ENCODE assay signal across 27 cellular contexts in genomic region chr3:128301186-128302023, GRCh38.
A peak's percentile ranks its signal among the peaks of the same experiment; 100 is the strongest.
DNase-seq lines count a peak whose midpoint lies in the region; ATAC-seq and TF ChIP-seq lines count a peak whose summit lies in the region.
"Had no signal": no experiment of that assay in that cellular context is flagged by ENCODE, and none has a peak within 500 bp of the region (broad histone marks: within the 10 kb centered on the region; RNA-seq: fewer than 3 reads in every experiment).

No MANE protein-coding gene starts in this region.

- DNase-seq in activated CD8-positive, alpha-beta T cell treated with anti-CD3 and anti-CD28 coated beads, Interleukin-2, amount 10 ng/mL, durations not matched to agents 7 days and 5 days: peak; percentile 14
- DNase-seq in activated CD8-positive, alpha-beta T cell treated with anti-CD3 and anti-CD28 coated beads for 36 hours: no peak
- DNase-seq in coronary artery (ENCODE audit: low spot score) (peak; percentile 47), DMS153 treated with DMSO at 0.1 percent for 48 hours (lab: John Stamatoyannopoulos, UW; ENCODE audit: unreplicated experiment) (no peak), GM23338 (ENCODE audit: low spot score) (no peak), cerebellar cortex (ENCODE audit: low spot score) (no peak)
- peak; percentile 16 for DNase-seq in stimulated activated CD8-positive, alpha-beta memory T cell treated with anti-CD3 and anti-CD28 coated beads, Interleukin-4, amount 100 ng/mL, for 48 hours
- DNase-seq: amygdala; DMS53; foreskin keratinocyte; NCI-H146; NCI-H510A; stimulated activated CD4-positive, alpha-beta T cell treated with anti-CD3 and anti-CD28 coated beads, Interleukin-12 subunit alpha, Interleukin-12 subunit beta, amount 100 ng/mL, for 4 hours; stimulated activated CD4-positive, alpha-beta T cell treated with anti-CD3 and anti-CD28 coated beads, Interleukin-4, amount 100 ng/mL, for 4 hours; stimulated activated naive CD4-positive, alpha-beta T cell; T-helper 2 cell had no signal

- TF ChIP-seq CTCF in activated CD8-positive, alpha-beta T cell treated with anti-CD3 and anti-CD28 coated beads for 36 hours (IDR thresholded peaks at IDR 0.05): no peak
- TF ChIP-seq CTCF in HEK293 (tag by site-specific recombination; IDR thresholded peaks at IDR 0.05): no peak
- TF ChIP-seq CTCF in coronary artery (IDR thresholded peaks at IDR 0.05): no peak
- TF ChIP-seq CTCF in GM23338 (conservative IDR thresholded peaks at IDR 0.05; ENCODE audit: low read depth in 2 of 2): no peak

- H3K4me1 Mint-ChIP-seq in activated CD8-positive, alpha-beta T cell treated with anti-CD3 and anti-CD28 coated beads, Interleukin-2, amount 10 ng/mL, durations not matched to agents 7 days and 5 days (ENCODE audit: low read depth): peaks cover 2% of the 10 kb centered on the region
- H3K4me1 Mint-ChIP-seq in activated CD8-positive, alpha-beta T cell treated with anti-CD3 and anti-CD28 coated beads for 36 hours (ENCODE audit: low read depth): peaks cover 12% of the 10 kb centered on the region
- peaks cover 14% of the 10 kb centered on the region for H3K4me1 Mint-ChIP-seq in GM23338
- H3K4me1 Mint-ChIP-seq: B cell, neural crest cell had no signal

- no peaks in the 10 kb centered on the region for H3K27me3 Mint-ChIP-seq in activated CD8-positive, alpha-beta T cell treated with anti-CD3 and anti-CD28 coated beads, Interleukin-2, amount 10 ng/mL, durations not matched to agents 7 days and 5 days (ENCODE audit: low read depth)
- no peaks in the 10 kb centered on the region for H3K27me3 Mint-ChIP-seq in activated CD8-positive, alpha-beta T cell treated with anti-CD3 and anti-CD28 coated beads for 36 hours
- peaks cover 4% of the 10 kb centered on the region for H3K27me3 Mint-ChIP-seq in GM23338 (ENCODE audit: insufficient read depth, low read depth, poor library complexity)
- H3K27me3 Mint-ChIP-seq: activated naive CD4-positive, alpha-beta T cell treated with anti-CD3 and anti-CD28 coated beads, Interleukin-2, amount 50 U/mL, for 24 hours; B cell had no signal

- H3K27ac Mint-ChIP-seq in activated CD8-positive, alpha-beta T cell treated with anti-CD3 and anti-CD28 coated beads, Interleukin-2, amount 10 ng/mL, durations not matched to agents 7 days and 5 days: no peak overlapping the region
- no peak overlapping the region for H3K27ac Mint-ChIP-seq in activated CD8-positive, alpha-beta T cell treated with anti-CD3 and anti-CD28 coated beads for 36 hours
- H3K27ac Mint-ChIP-seq in GM23338: no peak overlapping the region
- H3K27ac Mint-ChIP-seq: activated naive CD4-positive, alpha-beta T cell treated with anti-CD3 and anti-CD28 coated beads, Interleukin-2, amount 50 U/mL, for 24 hours; activated T-helper 1 cell treated with anti-CD3 and anti-CD28 coated beads, Interleukin-12 subunit alpha, Interleukin-12 subunit beta, Interleukin-2, Interleukin-4 antibody, amounts not matched to agents 30 ng/mL and 10 ng/mL and 1 ng/mL, durations not matched to agents 14 hours and 24 hours and 36 hours; B cell had no signal

- no peaks in the 10 kb centered on the region for H4K20me1 ChIP-seq in GM23338 (replicated peaks; ENCODE audit: insufficient read depth)

- no peaks in the 10 kb centered on the region for H3K9me3 Mint-ChIP-seq in activated CD8-positive, alpha-beta T cell treated with anti-CD3 and anti-CD28 coated beads, Interleukin-2, amount 10 ng/mL, durations not matched to agents 7 days and 5 days (ENCODE audit: insufficient read depth)
- H3K9me3 Mint-ChIP-seq in activated CD8-positive, alpha-beta T cell treated with anti-CD3 and anti-CD28 coated beads for 36 hours: peaks cover 3% of the 10 kb centered on the region
- no peaks in the 10 kb centered on the region for H3K9me3 Mint-ChIP-seq in GM23338
- H3K9me3 Mint-ChIP-seq: activated naive CD4-positive, alpha-beta T cell treated with anti-CD3 and anti-CD28 coated beads, Interleukin-2, amount 50 U/mL, for 24 hours had no signal

- intact Hi-C loops in activated CD8-positive, alpha-beta T cell treated with anti-CD3 and anti-CD28 coated beads for 36 hours (cut with micrococcal nuclease): no loop called here

- H2AFZ ChIP-seq in GM23338: no peak overlapping the region

- H3K4me3 ChIP-seq in HEK293 (ENCODE audit: low read depth, low read length) (no peak overlapping the region), coronary artery (no peak overlapping the region), GM23338 (no peak overlapping the region)
- H3K4me3 ChIP-seq: breast epithelium, esophagus muscularis mucosa, heart left ventricle, thoracic aorta had no signal

- no peak overlapping the region for H3K4me2 ChIP-seq in GM23338

- H3K27ac ChIP-seq in HEK293 (ENCODE audit: extremely low read depth, low read depth, low read length) (no peak overlapping the region), coronary artery (no peak overlapping the region), GM23338 (ENCODE audit: low read depth) (no peak overlapping the region)
- H3K27ac ChIP-seq: breast epithelium, esophagus muscularis mucosa, foreskin keratinocyte, heart left ventricle, thoracic aorta had no signal

- H3K4me3 Mint-ChIP-seq in activated CD8-positive, alpha-beta T cell treated with anti-CD3 and anti-CD28 coated beads, Interleukin-2, amount 10 ng/mL, durations not matched to agents 7 days and 5 days: no peak overlapping the region
- H3K4me3 Mint-ChIP-seq in activated CD8-positive, alpha-beta T cell treated with anti-CD3 and anti-CD28 coated beads for 36 hours: no peak overlapping the region
- H3K4me3 Mint-ChIP-seq in GM23338: no peak overlapping the region
- H3K4me3 Mint-ChIP-seq: activated naive CD4-positive, alpha-beta T cell treated with anti-CD3 and anti-CD28 coated beads, Interleukin-2, amount 50 U/mL, for 24 hours; activated T-helper 1 cell treated with anti-CD3 and anti-CD28 coated beads, Interleukin-12 subunit alpha, Interleukin-12 subunit beta, Interleukin-2, Interleukin-4 antibody, amounts not matched to agents 30 ng/mL and 10 ng/mL and 1 ng/mL, durations not matched to agents 14 hours and 24 hours and 36 hours; B cell; neural crest cell had no signal

- no peaks in the 10 kb centered on the region for H3K4me1 ChIP-seq in HEK293 (ENCODE audit: control insufficient read depth, insufficient read depth, low read length)
- H3K4me1 ChIP-seq in GM23338 (ENCODE audit: insufficient read depth): no peaks in the 10 kb centered on the region
- H3K4me1 ChIP-seq: breast epithelium had no signal

- no peaks in the 10 kb centered on the region for H3K9me3 ChIP-seq in HEK293 (ENCODE audit: control insufficient read depth, insufficient read depth, low read depth, low read length)
- H3K9me3 ChIP-seq: breast epithelium, esophagus muscularis mucosa, thoracic aorta had no signal

- peaks cover 5% of the 10 kb centered on the region; the same call in 1 of the 2 replicates for H3K9me2 ChIP-seq in GM23338 (ENCODE audit: insufficient read depth)

- ATAC-seq in activated CD8-positive, alpha-beta T cell treated with anti-CD3 and anti-CD28 coated beads, Interleukin-2, amount 10 ng/mL, durations not matched to agents 7 days and 5 days: no peak
- ATAC-seq in activated CD8-positive, alpha-beta T cell treated with anti-CD3 and anti-CD28 coated beads for 36 hours: no peak
- no peak for ATAC-seq in GM23338
- ATAC-seq: foreskin keratinocyte, heart left ventricle, sciatic nerve, SK-N-SH treated with all-trans-retinoic acid at 6 μM for 48 hours had no signal

- CTCF ChIA-PET in activated CD8-positive, alpha-beta T cell treated with anti-CD3 and anti-CD28 coated beads, Interleukin-2, amount 10 ng/mL, durations not matched to agents 7 days and 5 days (lab: Charles Lee): interaction anchor here (0.7 kb wide), 1 partner anchor 21 kb away, joined by 3 read pairs; no protein-coding TSS in a partner anchor
- CTCF ChIA-PET in activated CD8-positive, alpha-beta T cell treated with anti-CD3 and anti-CD28 coated beads for 36 hours (lab: Charles Lee): interaction anchor here (0.6 to 1.2 kb wide), 3 partner anchors 17 to 307 kb away, joined by 3 read pairs; no protein-coding TSS in a partner anchor
- CTCF ChIA-PET in HEK293 (lab: Yijun Ruan, JAX): interaction anchor here (1.2 kb wide), 1 partner anchor 37 kb away, joined by 4 read pairs; no protein-coding TSS in a partner anchor

- POLR2A ChIA-PET in activated CD8-positive, alpha-beta T cell treated with anti-CD3 and anti-CD28 coated beads, Interleukin-2, amount 10 ng/mL, durations not matched to agents 7 days and 5 days (lab: Charles Lee): no interaction called here
- POLR2A ChIA-PET in activated CD8-positive, alpha-beta T cell treated with anti-CD3 and anti-CD28 coated beads for 36 hours (lab: Charles Lee): interaction anchor here (0.8 kb wide), 1 partner anchor 23 kb away, joined by 3 read pairs; no protein-coding TSS in a partner anchor
- POLR2A ChIA-PET in HEK293 (lab: Yijun Ruan, JAX): no interaction called here

- H3K79me2 ChIP-seq in GM23338 (replicated peaks; ENCODE audit: insufficient read depth): no peaks in the 10 kb centered on the region

- no peaks in the 10 kb centered on the region for H3F3A ChIP-seq in GM23338 (replicated peaks; ENCODE audit: low read depth)

- no peaks in the 10 kb centered on the region for H3K27me3 ChIP-seq in GM23338 (ENCODE audit: insufficient read depth)
- H3K27me3 ChIP-seq: breast epithelium, esophagus muscularis mucosa, foreskin keratinocyte, heart left ventricle had no signal

- peaks cover 5% of the 10 kb centered on the region for H3K36me3 Mint-ChIP-seq in activated CD8-positive, alpha-beta T cell treated with anti-CD3 and anti-CD28 coated beads, Interleukin-2, amount 10 ng/mL, durations not matched to agents 7 days and 5 days (ENCODE audit: low read depth)
- peaks cover 10% of the 10 kb centered on the region for H3K36me3 Mint-ChIP-seq in activated CD8-positive, alpha-beta T cell treated with anti-CD3 and anti-CD28 coated beads for 36 hours (ENCODE audit: low read depth)
- H3K36me3 Mint-ChIP-seq in GM23338 (ENCODE audit: low read depth): no peaks in the 10 kb centered on the region; the same call in 2 of the 3 replicates

- no peaks in the 10 kb centered on the region for H3K36me3 ChIP-seq in HEK293 (ENCODE audit: control insufficient read depth in 2 of 2, insufficient read depth in 1 of 2, low read length in 2 of 2)
- H3K36me3 ChIP-seq in GM23338 (ENCODE audit: insufficient read depth): no peaks in the 10 kb centered on the region
- H3K36me3 ChIP-seq: breast epithelium, heart left ventricle, thoracic aorta had no signal

TF ChIP-seq in HEK293, 187 proteins besides CTCF, POLR2A, EP300 and RAD21 (continues in another document):
- TF ChIP-seq BCL11B (tag by site-specific recombination; IDR thresholded peaks at IDR 0.05; ENCODE audit: low read depth) (no peak), ZNF580 (tag by site-specific recombination; IDR thresholded peaks at IDR 0.05) (no peak)

TF ChIP-seq in GM23338, 12 proteins besides CTCF, POLR2A, EP300 and RAD21 (continues in another document):
- TF ChIP-seq ZNF331 (CRISPR knock-in tag; IDR thresholded peaks at IDR 0.05; ENCODE audit: low read depth): no peak
- no peak for TF ChIP-seq CREB1 (CRISPR knock-in tag; IDR thresholded peaks at IDR 0.05; ENCODE audit: low read depth)
- TF ChIP-seq EZH2 (IDR thresholded peaks at IDR 0.05; ENCODE audit: low read depth, unreplicated experiment): no peak
- TF ChIP-seq ZNF114 (CRISPR knock-in tag; IDR thresholded peaks at IDR 0.05): no peak

Comparison
In these comparisons a context has a peak if more than half of its experiments do, and no peak if none do; other contexts are left out.
1. DNase-seq: peak in activated CD8-positive, alpha-beta T cell treated with anti-CD3 and anti-CD28 coated beads, Interleukin-2, amount 10 ng/mL, durations not matched to agents 7 days and 5 days (single experiment), coronary artery (single experiment) and stimulated activated CD8-positive, alpha-beta memory T cell treated with anti-CD3 and anti-CD28 coated beads, Interleukin-4, amount 100 ng/mL, for 48 hours (single experiment); none in activated CD8-positive, alpha-beta T cell treated with anti-CD3 and anti-CD28 coated beads for 36 hours (single experiment), DMS153 treated with DMSO at 0.1 percent for 48 hours (single experiment), GM23338 (single experiment) and cerebellar cortex (single experiment).